In the genomic region with DNA sequence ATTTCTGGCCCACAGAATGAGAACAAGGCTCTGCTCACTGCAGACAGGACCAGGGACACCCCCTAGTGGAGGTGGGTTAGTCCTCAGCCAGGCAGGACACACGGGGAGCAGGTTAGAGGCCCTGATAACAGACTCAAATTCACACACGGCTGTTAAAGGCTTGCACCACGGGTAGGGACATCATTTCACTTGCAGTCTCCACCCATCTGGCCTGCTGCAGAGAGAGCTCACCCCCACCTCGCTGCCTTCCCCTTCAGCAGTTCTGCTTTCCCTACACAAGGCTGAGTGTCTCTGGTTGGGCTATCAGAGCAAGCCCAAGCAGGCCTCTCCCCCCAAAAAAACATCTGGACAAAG, we compare ENCODE assay signal across 9 cellular contexts. TPM values are rescaled to one million over a fixed set of nuclear protein-coding genes. Genes with fewer than 3 reads are reported as not detected.
DNase-seq lines count a peak whose midpoint lies in the region; ATAC-seq and TF ChIP-seq lines count a peak whose summit lies in the region.
"Had no signal": no experiment of that assay in that cellular context is flagged by ENCODE, and none has a peak within 500 bp of the region (broad histone marks: within the 10 kb centered on the region; RNA-seq: fewer than 3 reads in every experiment).

No MANE protein-coding gene starts in this region.

- H3K4me3 Mint-ChIP-seq in type B pancreatic cell = no peak overlapping the region

- H3K4me1 Mint-ChIP-seq in type B pancreatic cell (ENCODE audit: unreplicated experiment) = peaks cover 6% of the 10 kb centered on the region

- peak; percentile 27; the same call in 1 of the 2 replicates for TF ChIP-seq CTCF in GM12874 (IDR thresholded peaks at IDR 0.05; ENCODE audit: insufficient read depth, low read depth, low read length)
- peak; percentile 27 for TF ChIP-seq CTCF in epithelial cell of esophagus (IDR thresholded peaks at IDR 0.05; ENCODE audit: insufficient read depth, low read depth, low read length, missing control alignments)
- TF ChIP-seq CTCF in gastrocnemius medialis (IDR thresholded peaks at IDR 0.05 in 4 of 5, conservative IDR thresholded peaks at IDR 0.05 in 1 of 5) = peak in 2 of 5 experiments; percentile 23 to 37
- no peak for TF ChIP-seq CTCF in type B pancreatic cell (conservative IDR thresholded peaks at IDR 0.05)

- peak overlapping the region; percentile 96 to 99 (median 98) for H3K27ac ChIP-seq in gastrocnemius medialis
- peak overlapping the region in 1 of 2 donors; percentile 4 for H3K27ac ChIP-seq in aorta (ENCODE audit: low read depth in 1 of 2, low read length in 2 of 2)

- in situ Hi-C loops in gastrocnemius medialis (cut with MboI; ENCODE audit: low sequenced_read_pairs in 4 of 4) (loop anchor here in 1 of 4 donors (25.0 kb wide), 1 partner anchor 368 kb away; a partner anchor contains a TSS), KBM-7 (cut with MboI; ENCODE audit: low pct_unique_long_range_greater_than_20kb, low sequenced_read_pairs) (no loop called here)

- ATAC-seq in gastrocnemius medialis (no peak), HG02759 (IDR thresholded peaks at IDR 0.05; ENCODE audit: unreplicated experiment) (no peak), aorta (ENCODE audit: low FRiP score) (no peak)

- H3K36me3 ChIP-seq in gastrocnemius medialis (peaks cover 2 to 79% of the 10 kb centered on the region in 2 donors), aorta (ENCODE audit: control insufficient read depth in 1 of 2, insufficient read depth in 2 of 2, low read length in 1 of 2) (peaks cover 0 to 16% of the 10 kb centered on the region in 2 donors)

- DNase-seq in NOMO-1 treated with dmso at 0.1 percent for 144 hours (lab: John Stamatoyannopoulos, UW; ENCODE audit: unreplicated experiment) = peak; percentile 81
- no peak for DNase-seq in epithelial cell of esophagus (ENCODE audit: low read depth)
- no peak for DNase-seq in gastrocnemius medialis
- DNase-seq in KBM-7 = no peak
- DNase-seq in type B pancreatic cell (ENCODE audit: extremely low spot score, unreplicated experiment) = no peak
- no peak for DNase-seq in aorta
- DNase-seq: MG63 had no signal

- 31 to 40% methylated on average over 4 of the region's 4 CpGs for WGBS in aorta, 2 donors

- H3K9me3 ChIP-seq in gastrocnemius medialis (no peaks in the 10 kb centered on the region), aorta (ENCODE audit: control insufficient read depth, low read length) (no peaks in the 10 kb centered on the region)
- H3K9me3 ChIP-seq: MG63 had no signal

- no peaks in the 10 kb centered on the region for H3K27me3 Mint-ChIP-seq in type B pancreatic cell

- H3K9me3 Mint-ChIP-seq in type B pancreatic cell = no peaks in the 10 kb centered on the region

- TF ChIP-seq POLR2A in gastrocnemius medialis (IDR thresholded peaks at IDR 0.05) = no peak

- peaks cover 92 to 99% of the 10 kb centered on the region in 2 donors for H3K4me1 ChIP-seq in gastrocnemius medialis
- H3K4me1 ChIP-seq in aorta (ENCODE audit: control insufficient read depth in 1 of 2, insufficient read depth in 2 of 2, low read length in 2 of 2) = peaks cover 0 to 5% of the 10 kb centered on the region in 2 donors

- H3K27me3 ChIP-seq in gastrocnemius medialis = no peaks in the 10 kb centered on the region
- no peaks in the 10 kb centered on the region for H3K27me3 ChIP-seq in aorta (ENCODE audit: control insufficient read depth in 1 of 2, insufficient read depth in 2 of 2, low read length in 1 of 2)
- H3K27me3 ChIP-seq: MG63 had no signal

- intact Hi-C loops in gastrocnemius medialis (cut with DNase I; ENCODE audit: low total_unique reads) = no loop called here
- intact Hi-C loops in aorta (cut with DNase I) = no loop called here

- H3K36me3 Mint-ChIP-seq in type B pancreatic cell = peaks cover 11% of the 10 kb centered on the region

- H3K4me3 ChIP-seq in epithelial cell of esophagus (ENCODE audit: low read length) (no peak overlapping the region), gastrocnemius medialis (no peak overlapping the region), aorta (ENCODE audit: low read length in 2 of 2) (no peak overlapping the region)
- H3K4me3 ChIP-seq: MG63 had no signal

- H3K27ac Mint-ChIP-seq in type B pancreatic cell = no peak overlapping the region

RNA-seq across cellular contexts. Expression of a gene that starts 20.6 kb away (rescaled TPM):
- total RNA-seq in gastrocnemius medialis (100 to 1,000 TPM; 129 to 260 (median 168) TPM), type B pancreatic cell (ENCODE audit: low replicate concordance) (20.7 and 26.1 TPM in 2 replicates), aorta (10 to 100 TPM; 82.1 to 95.8 TPM)
- 10 to 100 TPM in 1 of 2 donors, 1 to 10 TPM in 1; 8.1 to 27.4 TPM for polyA plus RNA-seq in aorta
